17 cellular contexts compared by ENCODE assay signal in genomic region chr1:18580676-18581419, GRCh38. TPM values are rescaled to one million over a fixed set of nuclear protein-coding genes. Genes with fewer than 3 reads are reported as not detected.
DNase-seq lines count a peak whose midpoint lies in the region; ATAC-seq, FAIRE-seq and TF ChIP-seq lines count a peak whose summit lies in the region.
"Had no signal": no experiment of that assay in that cellular context is flagged by ENCODE, and none has a peak within 500 bp of the region (broad histone marks: within the 10 kb centered on the region; RNA-seq: fewer than 3 reads in every experiment).

No MANE protein-coding gene starts in this region.

- no peak for TF ChIP-seq POLR2A in HepG2 (IDR thresholded peaks at IDR 0.05; ENCODE audit: insufficient read depth in 1 of 2, low read depth in 2 of 2, low read length in 2 of 2)
- no peak for TF ChIP-seq POLR2A in right lobe of liver (IDR thresholded peaks at IDR 0.05)

- H3K36me3 Mint-ChIP-seq in activated T-helper 1 cell treated with anti-CD3 and anti-CD28 coated beads, Interleukin-12 subunit alpha, Interleukin-12 subunit beta, Interleukin-2, Interleukin-4 antibody, amounts not matched to agents 30 ng/mL and 10 ng/mL and 1 ng/mL, durations not matched to agents 14 hours and 24 hours and 36 hours (ENCODE audit: low read depth), result no peaks in the 10 kb centered on the region
- no peaks in the 10 kb centered on the region for H3K36me3 Mint-ChIP-seq in CD4-positive, alpha-beta T cell (ENCODE audit: low read depth)

- H4K20me1 ChIP-seq in HepG2 (ENCODE audit: insufficient read depth, low read length), result peaks cover 4% of the 10 kb centered on the region; the same call in 1 of the 2 replicates

- no peaks in the 10 kb centered on the region for H3K36me3 ChIP-seq in HepG2 (replicated peaks in 1 of 2; ENCODE audit: control insufficient read depth in 1 of 2, insufficient read depth in 2 of 2, low read length in 2 of 2)
- H3K36me3 ChIP-seq in right lobe of liver, result no peaks in the 10 kb centered on the region

- DNase-seq in HepG2 (ENCODE audit: low spot score), result no peak
- DNase-seq in right lobe of liver, result no peak
- DNase-seq in NCI-H2171 treated with DMSO at 0.1 percent for 48 hours (lab: John Stamatoyannopoulos, UW), result peak; percentile 94
- peak; percentile 44 to 84 for DNase-seq in cerebellar nuclear complex (lab: John Stamatoyannopoulos, UW)
- DNase-seq in activated T-helper 1 cell treated with anti-CD3 and anti-CD28 coated beads, Interleukin-12 subunit alpha, Interleukin-12 subunit beta, Interleukin-2, Interleukin-4 antibody, amounts not matched to agents 30 ng/mL and 10 ng/mL and 1 ng/mL, durations not matched to agents 14 hours and 24 hours and 36 hours (ENCODE audit: low spot score), result no peak
- DNase-seq in 8988T, result no peak
- no peak for DNase-seq in CD4-positive, alpha-beta T cell
- DNase-seq: DMS153, KG1, SHP77 treated with DMSO at 0.1 percent for 48 hours had no signal

- H3K4me3 ChIP-seq in HepG2 (replicated peaks in 1 of 3; ENCODE audit: insufficient read depth in 1 of 3, low read depth in 2 of 3, low read length in 3 of 3) (no peak overlapping the region), right lobe of liver (no peak overlapping the region)
- H3K4me3 ChIP-seq: A549 had no signal

- CTCF ChIA-PET in HepG2 (lab: Yijun Ruan, JAX; ENCODE audit: low intra/inter-chr PET ratio, low total read pairs), result interaction anchor here (1.2 to 1.8 kb wide), 3 partner anchors 20 to 281 kb away, joined by 4 to 6 read pairs (median 6); no protein-coding TSS in a partner anchor
- CTCF ChIA-PET in CD4-positive, alpha-beta T cell (lab: Charles Lee), result no interaction called here

- H3K4me1 ChIP-seq in HepG2 (ENCODE audit: insufficient read depth, low read length) (no peaks in the 10 kb centered on the region), right lobe of liver (no peaks in the 10 kb centered on the region)
- H3K4me1 ChIP-seq: A549 had no signal

- intact Hi-C loops in HepG2 (cut with micrococcal nuclease; ENCODE audit: unreplicated experiment), result no loop called here
- intact Hi-C loops in right lobe of liver (cut with DNase I), result no loop called here
- intact Hi-C loops in activated T-helper 1 cell treated with anti-CD3 and anti-CD28 coated beads, Interleukin-12 subunit alpha, Interleukin-12 subunit beta, Interleukin-2, Interleukin-4 antibody, amounts not matched to agents 30 ng/mL and 10 ng/mL and 1 ng/mL, durations not matched to agents 14 hours and 24 hours and 36 hours (cut with micrococcal nuclease), result loop anchor here (5.0 kb wide), 1 partner anchor 919 kb away; no protein-coding TSS in a partner anchor
- intact Hi-C loops in CD4-positive, alpha-beta T cell (cut with DNase I, micrococcal nuclease), result loop anchor here (5.0 kb wide), 2 partner anchors 919 to 929 kb away; no protein-coding TSS in a partner anchor

- in situ Hi-C loops in HepG2 (cut with HindIII; ENCODE audit: extremely low pct_ligation_motif_present, low pct_unique_long_range_greater_than_20kb), result no loop called here

- 34% methylated on average over 11 of the region's 13 CpGs for WGBS in HepG2 (ENCODE audit: low lambda C conversion rate)
- WGBS in right lobe of liver (ENCODE audit: insufficient coverage, low coverage, low lambda C conversion rate, missing lambda C conversion rate), result 36% methylated on average over 8 of the region's 13 CpGs

- no peaks in the 10 kb centered on the region for H3K79me2 ChIP-seq in HepG2 (ENCODE audit: insufficient read depth, low read length)

- no peak overlapping the region for H2AFZ ChIP-seq in HepG2 (ENCODE audit: low read length)

- no peak overlapping the region for H3K27ac Mint-ChIP-seq in activated T-helper 1 cell treated with anti-CD3 and anti-CD28 coated beads, Interleukin-12 subunit alpha, Interleukin-12 subunit beta, Interleukin-2, Interleukin-4 antibody, amounts not matched to agents 30 ng/mL and 10 ng/mL and 1 ng/mL, durations not matched to agents 14 hours and 24 hours and 36 hours
- H3K27ac Mint-ChIP-seq in CD4-positive, alpha-beta T cell, result no peak overlapping the region
- H3K27ac Mint-ChIP-seq: T-helper 1 cell treated with Interleukin-12 subunit alpha and Interleukin-12 subunit beta and Interleukin-4 antibody, amounts not matched to agents 30 μg/mL and 1 μg/mL, for 36 hours had no signal

- no peak overlapping the region for H3K4me2 ChIP-seq in HepG2 (ENCODE audit: low read depth, low read length)
- H3K4me2 ChIP-seq: A549 had no signal

- no peaks in the 10 kb centered on the region for H3K9me3 ChIP-seq in HepG2 (ENCODE audit: low read length)
- H3K9me3 ChIP-seq in right lobe of liver, result no peaks in the 10 kb centered on the region
- no peaks in the 10 kb centered on the region for H3K9me3 ChIP-seq in CD4-positive, alpha-beta T cell (ENCODE audit: control insufficient read depth, low read length)
- H3K9me3 ChIP-seq: A549 had no signal

- H3K9ac ChIP-seq in HepG2 (ENCODE audit: insufficient read depth, low read depth, low read length), result no peak overlapping the region

- H3K9me3 Mint-ChIP-seq in activated T-helper 1 cell treated with anti-CD3 and anti-CD28 coated beads, Interleukin-12 subunit alpha, Interleukin-12 subunit beta, Interleukin-2, Interleukin-4 antibody, amounts not matched to agents 30 ng/mL and 10 ng/mL and 1 ng/mL, durations not matched to agents 14 hours and 24 hours and 36 hours, result no peaks in the 10 kb centered on the region
- H3K9me3 Mint-ChIP-seq in CD4-positive, alpha-beta T cell, result no peaks in the 10 kb centered on the region
- H3K9me3 Mint-ChIP-seq: H9; T-helper 1 cell treated with Interleukin-12 subunit alpha and Interleukin-12 subunit beta and Interleukin-4 antibody, amounts not matched to agents 30 μg/mL and 1 μg/mL, for 36 hours had no signal

- no peaks in the 10 kb centered on the region for H3K4me1 Mint-ChIP-seq in activated T-helper 1 cell treated with anti-CD3 and anti-CD28 coated beads, Interleukin-12 subunit alpha, Interleukin-12 subunit beta, Interleukin-2, Interleukin-4 antibody, amounts not matched to agents 30 ng/mL and 10 ng/mL and 1 ng/mL, durations not matched to agents 14 hours and 24 hours and 36 hours (ENCODE audit: low read depth)
- no peaks in the 10 kb centered on the region for H3K4me1 Mint-ChIP-seq in CD4-positive, alpha-beta T cell (ENCODE audit: low read depth)

- H3K27me3 Mint-ChIP-seq in activated T-helper 1 cell treated with anti-CD3 and anti-CD28 coated beads, Interleukin-12 subunit alpha, Interleukin-12 subunit beta, Interleukin-2, Interleukin-4 antibody, amounts not matched to agents 30 ng/mL and 10 ng/mL and 1 ng/mL, durations not matched to agents 14 hours and 24 hours and 36 hours (ENCODE audit: insufficient read depth), result peaks cover 1% of the 10 kb centered on the region
- peaks cover 37% of the 10 kb centered on the region for H3K27me3 Mint-ChIP-seq in CD4-positive, alpha-beta T cell

- no peaks in the 10 kb centered on the region; a peak in 1 of 5 replicates for H3K27me3 ChIP-seq in HepG2 (ENCODE audit: control insufficient read depth in 1 of 2, insufficient read depth in 2 of 2, low read length in 2 of 2)
- H3K27me3 ChIP-seq in right lobe of liver, result peaks cover 0 to 4% of the 10 kb centered on the region in 2 donors
- H3K27me3 ChIP-seq in CD4-positive, alpha-beta T cell (ENCODE audit: control insufficient read depth, insufficient read depth, low read length), result peaks cover 8% of the 10 kb centered on the region

- H3K4me3 Mint-ChIP-seq in activated T-helper 1 cell treated with anti-CD3 and anti-CD28 coated beads, Interleukin-12 subunit alpha, Interleukin-12 subunit beta, Interleukin-2, Interleukin-4 antibody, amounts not matched to agents 30 ng/mL and 10 ng/mL and 1 ng/mL, durations not matched to agents 14 hours and 24 hours and 36 hours, result no peak overlapping the region
- no peak overlapping the region for H3K4me3 Mint-ChIP-seq in CD4-positive, alpha-beta T cell
- H3K4me3 Mint-ChIP-seq: H9; T-helper 1 cell treated with Interleukin-12 subunit alpha and Interleukin-12 subunit beta and Interleukin-4 antibody, amounts not matched to agents 30 μg/mL and 1 μg/mL, for 36 hours had no signal

- H3K27ac ChIP-seq in HepG2 (ENCODE audit: extremely low read length, insufficient read depth, low read length) (no peak overlapping the region), right lobe of liver (no peak overlapping the region)
- H3K27ac ChIP-seq in CD4-positive, alpha-beta T cell (ENCODE audit: low read depth, low read length), result no peak overlapping the region
- H3K27ac ChIP-seq: A549, C4-2B had no signal

- TF ChIP-seq CTCF in HepG2 (CRISPR knock-in tag; IDR thresholded peaks at IDR 0.05) (no peak), right lobe of liver (IDR thresholded peaks at IDR 0.05) (no peak)
- TF ChIP-seq CTCF in CD4-positive, alpha-beta T cell (IDR thresholded peaks at IDR 0.05), result no peak

- no TSS peak for BruUV-seq in HepG2 (replicated peaks; lab: Mats Ljungman, UMichigan)

- TF ChIP-seq EP300 in HepG2 (IDR thresholded peaks at IDR 0.05; ENCODE audit: low read depth in 2 of 2, low read length in 2 of 2) (no peak), HepG2 (CRISPR knock-in tag; IDR thresholded peaks at IDR 0.05; ENCODE audit: borderline replicate concordance) (no peak)

- ATAC-seq in HepG2, result no peak; the same call in 2 of the 3 replicates
- ATAC-seq in right lobe of liver, result no peak
- no peak for ATAC-seq in GM18502 (IDR thresholded peaks at IDR 0.05; ENCODE audit: poor library complexity, unreplicated experiment)
- no peak for ATAC-seq in CD4-positive, alpha-beta T cell (ENCODE audit: poor library complexity)

- FAIRE-seq in HepG2 (lab: Jason Lieb, UNC), result no peak
- FAIRE-seq: A549, GM19239 had no signal

- no peak for TF ChIP-seq RAD21 in HepG2 (CRISPR knock-in tag; IDR thresholded peaks at IDR 0.05)

- POLR2A ChIA-PET in HepG2 (lab: Yijun Ruan, JAX), result no interaction called here
- POLR2A ChIA-PET in CD4-positive, alpha-beta T cell (lab: Charles Lee), result no interaction called here

RNA-seq across cellular contexts. Expression of gene PAX7, which starts 49.8 kb away (rescaled TPM):
- total RNA-seq in HepG2 (2016; rRNA removed; fragmentation: Illumina TruSeq; extraction: Trizol) (not detected in 2 replicates), right lobe of liver (not detected)
- total RNA-seq in HepG2 (2016; cell fraction: cytosol; rRNA removed; fragmentation: Illumina TruSeq; extraction: Trizol; ENCODE audit: low read depth), result not detected in 2 replicates
- not detected in 2 replicates for total RNA-seq in HepG2 (2016; cell fraction: insoluble cytoplasmic fraction; rRNA removed; fragmentation: Illumina TruSeq; extraction: Trizol)
- not detected in 2 replicates for total RNA-seq in HepG2 (2016; cell fraction: membrane; rRNA removed; fragmentation: Illumina TruSeq; extraction: Trizol)
- not detected in 2 replicates for total RNA-seq in HepG2 (2016; cell fraction: nucleus; rRNA removed; fragmentation: Illumina TruSeq; extraction: Trizol)
- not detected in 2 replicates for polyA plus RNA-seq in HepG2 (2011; rRNA removed)
- not detected in 2 replicates for polyA plus RNA-seq in HepG2 (2011; cell fraction: cytosol; rRNA removed)
- not detected in 2 replicates for polyA plus RNA-seq in HepG2 (2011; cell fraction: nucleus; rRNA removed)
- not detected in 2 replicates for polyA plus RNA-seq in HepG2 (2012)
- polyA plus RNA-seq in HepG2 (2016; cell fraction: cytosol; fragmentation: Illumina TruSeq; extraction: Trizol; ENCODE audit: low read depth), result not detected in 2 replicates
- not detected in 2 replicates for polyA plus RNA-seq in HepG2 (2016; cell fraction: insoluble cytoplasmic fraction; fragmentation: Illumina TruSeq; extraction: Trizol; ENCODE audit: low read depth)
- not detected in 2 replicates for polyA plus RNA-seq in HepG2 (2016; cell fraction: membrane; fragmentation: Illumina TruSeq; extraction: Trizol; ENCODE audit: low read depth)
- polyA plus RNA-seq in HepG2 (2016; cell fraction: nucleus; fragmentation: Illumina TruSeq; extraction: Trizol; ENCODE audit: insufficient read depth, low read depth), result not detected in 2 replicates
- not detected in 2 replicates for polyA minus RNA-seq in HepG2 (2011; rRNA and poly(A)+ RNA removed; ENCODE audit: low replicate concordance)
- polyA minus RNA-seq in HepG2 (2011; cell fraction: cytosol; rRNA and poly(A)+ RNA removed), result not detected in 2 replicates
- not detected in 2 replicates for polyA minus RNA-seq in HepG2 (2011; cell fraction: nucleus; rRNA and poly(A)+ RNA removed)
- total RNA-seq in activated T-helper 1 cell treated with anti-CD3 and anti-CD28 coated beads, Interleukin-12 subunit alpha, Interleukin-12 subunit beta, Interleukin-2, Interleukin-4 antibody, amounts not matched to agents 30 ng/mL and 10 ng/mL and 1 ng/mL, durations not matched to agents 14 hours and 24 hours and 36 hours, result not detected in 2 replicates
- total RNA-seq in CD4-positive, alpha-beta T cell, result not detected
- total RNA-seq: MCF 10A had no signal

Comparison
In these comparisons a context has a peak if more than half of its experiments do, and no peak if none do; other contexts are left out.
1. DNase-seq: peak in NCI-H2171 treated with DMSO at 0.1 percent for 48 hours (single experiment) and cerebellar nuclear complex (2 of 2); none in HepG2 (single experiment), right lobe of liver (0 of 3), activated T-helper 1 cell treated with anti-CD3 and anti-CD28 coated beads, Interleukin-12 subunit alpha, Interleukin-12 subunit beta, Interleukin-2, Interleukin-4 antibody, amounts not matched to agents 30 ng/mL and 10 ng/mL and 1 ng/mL, durations not matched to agents 14 hours and 24 hours and 36 hours (single experiment), 8988T (single experiment) and CD4-positive, alpha-beta T cell (0 of 10).
2. intact Hi-C loops: an anchor here in activated T-helper 1 cell treated with anti-CD3 and anti-CD28 coated beads, Interleukin-12 subunit alpha, Interleukin-12 subunit beta, Interleukin-2, Interleukin-4 antibody, amounts not matched to agents 30 ng/mL and 10 ng/mL and 1 ng/mL, durations not matched to agents 14 hours and 24 hours and 36 hours (5.0 kb wide) and CD4-positive, alpha-beta T cell (5.0 kb wide); none called in HepG2 and right lobe of liver.